Comparison of ENCODE assay signal across 13 cellular contexts in the genomic region with DNA sequence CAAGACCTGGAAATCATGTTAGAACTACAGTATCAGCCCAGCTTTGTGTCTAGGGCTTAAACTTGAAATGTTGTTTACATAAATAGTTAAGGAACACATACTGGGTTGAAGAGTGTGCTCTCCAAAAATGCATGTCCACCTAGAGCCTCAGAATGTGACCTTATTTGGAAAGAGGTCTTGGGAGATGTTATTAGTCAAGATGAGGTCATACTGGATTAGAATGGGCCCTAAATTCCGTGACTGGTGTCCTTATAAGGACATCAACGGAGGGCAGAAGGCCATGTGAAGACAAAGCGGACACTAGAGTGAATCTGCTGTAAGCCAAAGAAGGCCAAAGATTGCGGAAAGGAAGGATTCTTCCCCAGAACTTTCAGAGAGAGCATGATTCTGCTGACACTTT.
DNase-seq lines count a peak whose midpoint lies in the region; ATAC-seq and TF ChIP-seq lines count a peak whose summit lies in the region.
"Had no signal": no experiment of that assay in that cellular context is flagged by ENCODE, and none has a peak within 500 bp of the region (broad histone marks: within the 10 kb centered on the region; RNA-seq: fewer than 3 reads in every experiment).

No MANE protein-coding gene starts in this region.

- peak overlapping the region; percentile 51 for H2AK5ac ChIP-seq in mesenchymal stem cell (ENCODE audit: low read length, severe bottlenecking)

- H2BK15ac ChIP-seq in mesenchymal stem cell (ENCODE audit: low read depth, poor library complexity, severe bottlenecking): no peak overlapping the region

- peak overlapping the region in 1 of 2 experiments; percentile 4 for H2BK12ac ChIP-seq in mesenchymal stem cell (ENCODE audit: low read length in 2 of 2)

- no peak overlapping the region for H2BK5ac ChIP-seq in mesenchymal stem cell (ENCODE audit: low read depth, low read length, poor library complexity, severe bottlenecking)

- H3K9me3 Mint-ChIP-seq in brain: peaks cover 0 to 8% (median 0%) of the 10 kb centered on the region in 5 experiments
- H3K9me3 Mint-ChIP-seq: activated naive CD8-positive, alpha-beta T cell treated with anti-CD3 and anti-CD28 coated beads, Interleukin-2, amount 50 U/mL, for 24 hours had no signal

- H3K4me3 ChIP-seq in HUES6 (ENCODE audit: low read depth, low read length) (no peak overlapping the region), mesenchymal stem cell (ENCODE audit: insufficient read depth in 1 of 2, low read depth in 1 of 2, low read length in 2 of 2) (no peak overlapping the region), suprapubic skin (no peak overlapping the region)

- H3K27ac ChIP-seq in HUES6 (ENCODE audit: low read depth, low read length): peak overlapping the region; percentile 74; the same call in 1 of the 2 replicates
- H3K27ac ChIP-seq in mesenchymal stem cell (ENCODE audit: low read length, poor library complexity, severe bottlenecking): no peak overlapping the region
- H3K27ac ChIP-seq in suprapubic skin: no peak overlapping the region

- H3K4me3 Mint-ChIP-seq in brain: no peak overlapping the region
- H3K4me3 Mint-ChIP-seq: activated naive CD8-positive, alpha-beta T cell treated with anti-CD3 and anti-CD28 coated beads, Interleukin-2, amount 50 U/mL, for 24 hours had no signal

- TF ChIP-seq POLR2A in suprapubic skin (IDR thresholded peaks at IDR 0.05): no peak

- DNase-seq in AG08395 (ENCODE audit: low spot score) (peak; percentile 16), mesenchymal stem cell (peak; percentile 58), GM13976 (ENCODE audit: low spot score) (no peak), suprapubic skin (ENCODE audit: low spot score in 2 of 2) (no peak)
- no peak for DNase-seq in stimulated activated CD4-positive, alpha-beta T cell treated with anti-CD3 and anti-CD28 coated beads, Interleukin-1b, Interleukin-23, amount 100 ng/mL, for 48 hours
- DNase-seq: activated CD4-positive, CD25-positive, alpha-beta regulatory T cell; activated naive CD8-positive, alpha-beta T cell treated with anti-CD3 and anti-CD28 coated beads, Interleukin-2, amount 50 U/mL, for 24 hours; left cardiac atrium; NCI-H774 had no signal

- no peak overlapping the region for H2AFZ ChIP-seq in mesenchymal stem cell (ENCODE audit: low read depth, low read length)

- H3K27ac Mint-ChIP-seq in brain: peak overlapping the region; percentile 12 to 96 (median 90)
- H3K27ac Mint-ChIP-seq: activated naive CD8-positive, alpha-beta T cell treated with anti-CD3 and anti-CD28 coated beads, Interleukin-2, amount 50 U/mL, for 24 hours had no signal

- no peaks in the 10 kb centered on the region for H3K36me3 ChIP-seq in HUES6 (ENCODE audit: control insufficient read depth, insufficient read depth, low read length)
- no peaks in the 10 kb centered on the region for H3K36me3 ChIP-seq in mesenchymal stem cell (ENCODE audit: control insufficient read depth in 1 of 2, insufficient read depth in 2 of 2, low read depth in 1 of 2, low read length in 2 of 2)
- no peaks in the 10 kb centered on the region for H3K36me3 ChIP-seq in suprapubic skin

- peak overlapping the region; percentile 61 for H3K9ac ChIP-seq in HUES6 (ENCODE audit: low read length)
- peak overlapping the region; percentile 65 for H3K9ac ChIP-seq in mesenchymal stem cell (ENCODE audit: low read length)
- H3K9ac ChIP-seq: SK-N-SH had no signal

- H3K36me3 Mint-ChIP-seq in brain: no peaks in the 10 kb centered on the region

- in situ Hi-C loops in GM13976 (cut with MboI; ENCODE audit: low sequenced_read_pairs, unreplicated experiment): no loop called here

- H3K27me3 ChIP-seq in HUES6 (ENCODE audit: control insufficient read depth, insufficient read depth, low read length) (no peaks in the 10 kb centered on the region), mesenchymal stem cell (ENCODE audit: control insufficient read depth in 1 of 2, insufficient read depth in 1 of 2, low read length in 2 of 2) (no peaks in the 10 kb centered on the region), suprapubic skin (no peaks in the 10 kb centered on the region)

- no peak overlapping the region for H2BK120ac ChIP-seq in mesenchymal stem cell (ENCODE audit: low read depth, low read length)

- no peak overlapping the region for H4K8ac ChIP-seq in mesenchymal stem cell (ENCODE audit: low read length)

- TF ChIP-seq CTCF in brain (conservative IDR thresholded peaks at IDR 0.05) (no peak), GM13976 (IDR thresholded peaks at IDR 0.05; ENCODE audit: borderline replicate concordance, control extremely low read depth, extremely low read depth, insufficient read depth, missing control alignments) (no peak), suprapubic skin (IDR thresholded peaks at IDR 0.05) (no peak)

- H3K23ac ChIP-seq in mesenchymal stem cell (ENCODE audit: low read length in 2 of 2): no peak overlapping the region

- H3K18ac ChIP-seq in mesenchymal stem cell (ENCODE audit: low read depth in 1 of 2, low read length in 2 of 2): no peak overlapping the region

- H3K9me3 ChIP-seq in HUES6 (ENCODE audit: control insufficient read depth, insufficient read depth, low read depth, low read length) (no peaks in the 10 kb centered on the region; the same call in 1 of the 2 replicates), mesenchymal stem cell (ENCODE audit: control insufficient read depth, low read length) (no peaks in the 10 kb centered on the region), suprapubic skin (no peaks in the 10 kb centered on the region)
- H3K9me3 ChIP-seq: SK-N-SH had no signal

- H3K4me1 Mint-ChIP-seq in brain: peaks cover 63% of the 10 kb centered on the region

- no peak overlapping the region for H3K4ac ChIP-seq in mesenchymal stem cell (ENCODE audit: low read depth in 1 of 2, low read length in 2 of 2)

- H3K79me1 ChIP-seq in mesenchymal stem cell (replicated peaks; ENCODE audit: low read length, poor library complexity, severe bottlenecking): no peaks in the 10 kb centered on the region

- no peak overlapping the region for H3K4me2 ChIP-seq in mesenchymal stem cell (ENCODE audit: low read length, poor library complexity, severe bottlenecking)
- H3K4me2 ChIP-seq: SK-N-SH had no signal

- no peak overlapping the region for H4K91ac ChIP-seq in mesenchymal stem cell (ENCODE audit: low read length)

- ATAC-seq in HG03342 (IDR thresholded peaks at IDR 0.05; ENCODE audit: unreplicated experiment): no peak
- ATAC-seq: activated naive CD8-positive, alpha-beta T cell treated with anti-CD3 and anti-CD28 coated beads, Interleukin-2, amount 50 U/mL, for 24 hours had no signal

- H3K27me3 Mint-ChIP-seq in brain: no peaks in the 10 kb centered on the region
- H3K27me3 Mint-ChIP-seq: activated naive CD8-positive, alpha-beta T cell treated with anti-CD3 and anti-CD28 coated beads, Interleukin-2, amount 50 U/mL, for 24 hours had no signal

- peaks cover 28% of the 10 kb centered on the region for H3K4me1 ChIP-seq in HUES6 (ENCODE audit: control insufficient read depth, insufficient read depth, low read length)
- peaks cover 12% of the 10 kb centered on the region for H3K4me1 ChIP-seq in mesenchymal stem cell (ENCODE audit: control insufficient read depth, insufficient read depth, low read depth, low read length)
- peaks cover 10% of the 10 kb centered on the region for H3K4me1 ChIP-seq in suprapubic skin

- WGBS in mesenchymal stem cell: 35% methylated on average over 4 of the region's 4 CpGs
- WGBS in suprapubic skin: 81% methylated on average over 4 of the region's 4 CpGs

- no peak for TF ChIP-seq EP300 in suprapubic skin (IDR thresholded peaks at IDR 0.05)

- H3K14ac ChIP-seq in mesenchymal stem cell (ENCODE audit: low read length in 2 of 2): no peak overlapping the region

Comparison
In these comparisons a context has a peak if more than half of its experiments do, and no peak if none do; other contexts are left out.
1. DNase-seq: peak in AG08395 (single experiment) and mesenchymal stem cell (single experiment); none in stimulated activated CD4-positive, alpha-beta T cell treated with anti-CD3 and anti-CD28 coated beads, Interleukin-1b, Interleukin-23, amount 100 ng/mL, for 48 hours (single experiment), GM13976 (single experiment) and suprapubic skin (0 of 2).